ENCODE assay signal across 11 cellular contexts in the genomic region with DNA sequence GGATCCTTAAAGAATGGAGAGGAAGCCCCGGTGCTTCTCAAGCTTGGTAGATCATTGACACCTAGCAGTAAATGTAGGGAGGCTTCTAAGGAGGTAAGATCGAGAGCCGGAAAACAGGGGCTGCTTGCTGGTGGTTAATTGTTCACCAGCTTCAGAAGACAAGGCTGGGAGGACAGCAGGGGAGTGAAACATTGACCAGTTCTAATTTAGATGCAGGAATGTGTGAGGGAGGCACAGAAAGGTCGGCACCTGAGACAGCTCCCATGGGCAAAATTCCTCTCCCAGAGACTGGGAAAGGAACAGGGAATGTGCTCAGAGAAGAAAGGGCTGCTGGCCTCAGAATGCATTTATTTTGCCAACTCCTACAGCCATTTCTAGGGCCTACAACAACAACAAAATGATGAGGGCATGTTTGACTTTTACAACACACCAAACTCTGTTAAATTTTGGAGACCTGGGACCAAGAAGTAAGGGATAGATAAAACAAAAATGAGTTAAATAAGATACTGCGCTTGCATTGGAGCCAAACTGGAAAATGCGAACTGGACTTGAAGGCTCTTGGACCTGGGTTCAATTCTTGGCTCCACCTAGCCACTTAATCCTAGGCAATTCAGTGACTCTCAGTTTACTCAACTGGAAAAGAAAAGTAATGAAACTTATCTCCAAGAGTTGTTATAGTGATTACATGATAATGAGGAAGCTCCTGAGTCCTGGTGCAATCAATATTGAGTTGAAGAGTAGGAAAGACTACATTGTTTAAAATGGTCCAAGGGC. TPM values are rescaled to one million over a fixed set of nuclear protein-coding genes. Genes with fewer than 3 reads are reported as not detected.
DNase-seq lines count a peak whose midpoint lies in the region; ATAC-seq and TF ChIP-seq lines count a peak whose summit lies in the region.
"Had no signal": no experiment of that assay in that cellular context is flagged by ENCODE, and none has a peak within 500 bp of the region (broad histone marks: within the 10 kb centered on the region; RNA-seq: fewer than 3 reads in every experiment).

No MANE protein-coding gene starts in this region.

- peaks cover 7% of the 10 kb centered on the region; the same call in 1 of the 2 replicates for H4K20me1 ChIP-seq in Karpas-422 (ENCODE audit: insufficient read depth, low read depth, low read length)

- H3K4me1 ChIP-seq in body of pancreas (peaks cover 20% of the 10 kb centered on the region), upper lobe of right lung (peaks cover 9% of the 10 kb centered on the region), Karpas-422 (ENCODE audit: low read length) (no peaks in the 10 kb centered on the region), spleen (peaks cover 0 to 11% (median 2%) of the 10 kb centered on the region in 6 donors)

- H3K27ac ChIP-seq in body of pancreas (peak overlapping the region; percentile 11 to 64 (median 30)), upper lobe of right lung (peak overlapping the region; percentile 12), Karpas-422 (ENCODE audit: low read length) (no peak overlapping the region), spleen (no peak overlapping the region)

- WGBS in body of pancreas, 2 donors: 53 to 62% methylated on average over 6 of the region's 6 CpGs
- WGBS in spleen, 5 donors: 82 to 90% (median 88%) methylated on average over 6 of the region's 6 CpGs

- no peaks in the 10 kb centered on the region for H3K36me3 ChIP-seq in body of pancreas (replicated peaks in 1 of 2; ENCODE audit: insufficient read depth in 1 of 2, low read depth in 2 of 2)
- H3K36me3 ChIP-seq in upper lobe of right lung: no peaks in the 10 kb centered on the region
- H3K36me3 ChIP-seq in Karpas-422 (ENCODE audit: insufficient read depth, low read length): no peaks in the 10 kb centered on the region
- H3K36me3 ChIP-seq in spleen: no peaks in the 10 kb centered on the region
- H3K36me3 ChIP-seq: stomach had no signal

- no peak for TF ChIP-seq CTCF in body of pancreas (IDR thresholded peaks at IDR 0.05)
- no peak for TF ChIP-seq CTCF in upper lobe of right lung (IDR thresholded peaks at IDR 0.05)
- TF ChIP-seq CTCF in spleen (IDR thresholded peaks at IDR 0.05 in 8 of 11, conservative IDR thresholded peaks at IDR 0.05 in 3 of 11): no peak

- H3K79me2 ChIP-seq in Karpas-422 (ENCODE audit: low read length): no peaks in the 10 kb centered on the region

- H3K4me2 ChIP-seq in Karpas-422 (ENCODE audit: low read depth, low read length, poor library complexity, severe bottlenecking): no peak overlapping the region

- intact Hi-C loops in body of pancreas (cut with DNase I) (no loop called here), upper lobe of right lung (cut with DNase I) (loop anchor here (10.0 kb wide), 1 partner anchor 59 kb away; no protein-coding TSS in a partner anchor), spleen (cut with DNase I; ENCODE audit: low total_unique reads) (no loop called here)

- H3K9ac ChIP-seq in Karpas-422 (ENCODE audit: low read length): no peak overlapping the region

- H3K9me2 ChIP-seq in Karpas-422 (replicated peaks; ENCODE audit: insufficient read depth, low read length): no peaks in the 10 kb centered on the region

- H3K9me3 ChIP-seq in body of pancreas (no peaks in the 10 kb centered on the region), upper lobe of right lung (no peaks in the 10 kb centered on the region), Karpas-422 (ENCODE audit: low read length) (no peaks in the 10 kb centered on the region), spleen (no peaks in the 10 kb centered on the region)
- H3K9me3 ChIP-seq: stomach had no signal

- ATAC-seq in body of pancreas (peak; percentile 77), upper lobe of right lung (no peak), HG03196 (IDR thresholded peaks at IDR 0.05; ENCODE audit: unreplicated experiment) (no peak)
- ATAC-seq: activated T-cell treated with anti-CD3 and anti-CD28 coated beads, Interleukin-2, amount 50 U/mL, for 72 hours had no signal

- TF ChIP-seq POLR2A in body of pancreas (IDR thresholded peaks at IDR 0.05) (no peak), spleen (IDR thresholded peaks at IDR 0.05) (no peak)

- H3K4me3 ChIP-seq in body of pancreas (no peak overlapping the region), upper lobe of right lung (no peak overlapping the region), Karpas-422 (ENCODE audit: low read length) (no peak overlapping the region), spleen (no peak overlapping the region)
- H3K4me3 ChIP-seq: stomach had no signal

- H2AFZ ChIP-seq in Karpas-422 (ENCODE audit: low read length): no peak overlapping the region; the same call in 1 of the 2 replicates

- no peaks in the 10 kb centered on the region for H3K27me3 ChIP-seq in body of pancreas
- no peaks in the 10 kb centered on the region for H3K27me3 ChIP-seq in upper lobe of right lung
- H3K27me3 ChIP-seq in Karpas-422 (ENCODE audit: low read length): no peaks in the 10 kb centered on the region
- no peaks in the 10 kb centered on the region for H3K27me3 ChIP-seq in spleen (replicated peaks in 1 of 7)
- H3K27me3 ChIP-seq: stomach had no signal

- peak; percentile 18 for DNase-seq in HuH-7.5 (ENCODE audit: low spot score)
- DNase-seq in body of pancreas: peak in 3 of 4 donors; percentile 32 to 48 (median 37)
- DNase-seq in kidney tubule cell (ENCODE audit: low spot score): peak; percentile 96
- no peak for DNase-seq in upper lobe of right lung
- no peak for DNase-seq in Karpas-422
- DNase-seq in spleen: no peak
- DNase-seq: activated CD4-positive, alpha-beta T cell treated with anti-CD3 and anti-CD28 coated beads for 4 hours; activated T-cell treated with anti-CD3 and anti-CD28 coated beads, Interleukin-2, amount 50 U/mL, for 72 hours; hypothalamus; stomach had no signal

RNA-seq across cellular contexts. Expression of a gene that starts 31.0 kb away (rescaled TPM):
- total RNA-seq in body of pancreas (10 to 100 TPM; 25.4 to 54.4 TPM), upper lobe of right lung (57.4 TPM), spleen (10 to 100 TPM; 13.2 to 46.7 (median 36.1) TPM)
- 1.8 and 1.9 TPM in 2 replicates for total RNA-seq in Karpas-422 (2014; rRNA removed; shearing (Covaris generic); ENCODE audit: low replicate concordance)
- polyA plus RNA-seq in spleen: 1 to 10 TPM; 3.0 to 9.4 (median 5.0) TPM

Comparison
In these comparisons a context has a peak if more than half of its experiments do, and no peak if none do; other contexts are left out.
1. DNase-seq: peak in HuH-7.5 (single experiment), body of pancreas (3 of 4) and kidney tubule cell (single experiment); none in upper lobe of right lung (single experiment), Karpas-422 (single experiment) and spleen (single experiment).
2. H3K27ac ChIP-seq: peak in body of pancreas (4 of 4) and upper lobe of right lung (single experiment); none in Karpas-422 (single experiment) and spleen (0 of 8).